ENCODE assay signal across 1 cellular context in genomic region chr7:35753761-35754603, GRCh38.
A peak's percentile ranks its signal among the peaks of the same experiment; 100 is the strongest.
TF ChIP-seq lines count a peak whose summit lies in the region.

No MANE protein-coding gene starts in this region.

TF ChIP-seq in K562, 482 proteins besides CTCF, POLR2A, EP300 and RAD21 (continued from another document):
- TF ChIP-seq, protein P1, sequence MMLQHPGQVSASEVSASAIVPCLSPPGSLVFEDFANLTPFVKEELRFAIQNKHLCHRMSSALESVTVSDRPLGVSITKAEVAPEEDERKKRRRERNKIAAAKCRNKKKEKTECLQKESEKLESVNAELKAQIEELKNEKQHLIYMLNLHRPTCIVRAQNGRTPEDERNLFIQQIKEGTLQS (IDR thresholded peaks at IDR 0.05), result peak; percentile 60; the same call in 1 of the 2 replicates
- TF ChIP-seq, protein P1 (CRISPR knock-in tag; conservative IDR thresholded peaks at IDR 0.05), result no peak
- TF ChIP-seq SMARCE1 (IDR thresholded peaks at IDR 0.05) (peak; percentile 83), RCOR1 (IDR thresholded peaks at IDR 0.05; ENCODE audit: borderline replicate concordance in 1 of 2, low read depth in 2 of 2, low read length in 2 of 2) (0 out of 4 replicates have a peak, but pooled peaks of 1 of the 2 experiments have one; percentile 11), NR3C1 (CRISPR knock-in tag; IDR thresholded peaks at IDR 0.05) (no peak), E2F8 (IDR thresholded peaks at IDR 0.05; ENCODE audit: low read depth, partially characterized antibody) (no peak), CBFA2T3 (IDR thresholded peaks at IDR 0.05) (peak; percentile 93)
